ENCODE assay signal across 18 cellular contexts in the genomic region with DNA sequence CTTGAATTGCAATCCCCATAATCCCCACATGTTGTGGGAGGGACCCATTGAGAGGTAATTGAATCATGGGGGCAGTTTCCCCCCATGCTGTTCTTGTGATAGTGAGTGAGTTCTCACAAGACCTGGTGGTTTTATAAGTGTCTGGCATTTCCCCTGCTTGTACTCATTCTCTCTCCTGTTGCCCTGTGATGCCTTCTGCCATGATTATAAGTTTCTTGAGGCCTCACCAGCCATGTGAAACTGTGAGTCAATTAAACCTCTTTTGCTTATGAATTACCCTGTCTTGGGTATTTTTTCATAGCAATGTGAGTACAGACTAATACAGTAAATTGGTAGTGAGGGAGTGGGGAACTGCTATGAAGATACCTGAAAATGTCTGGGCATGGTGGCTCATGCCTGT.
A peak's percentile ranks its signal among the peaks of the same experiment; 100 is the strongest.
DNase-seq lines count a peak whose midpoint lies in the region; ATAC-seq and TF ChIP-seq lines count a peak whose summit lies in the region.
"Had no signal": no experiment of that assay in that cellular context is flagged by ENCODE, and none has a peak within 500 bp of the region (broad histone marks: within the 10 kb centered on the region; RNA-seq: fewer than 3 reads in every experiment).

No MANE protein-coding gene starts in this region.

- no peaks in the 10 kb centered on the region for H3K27me3 ChIP-seq in aorta (ENCODE audit: control insufficient read depth in 1 of 2, insufficient read depth in 2 of 2, low read length in 1 of 2)

- peaks cover 9% of the 10 kb centered on the region for H3K36me3 Mint-ChIP-seq in activated CD4-positive, alpha-beta T cell treated with anti-CD3 and anti-CD28 coated beads for 36 hours (ENCODE audit: low read depth)
- peaks cover 22% of the 10 kb centered on the region for H3K36me3 Mint-ChIP-seq in natural killer cell treated with Interleukin-12 subunit alpha and Interleukin-12 subunit beta and Interleukin-15 and Interleukin-18, amount 100 ng/mL, for 72 hours
- peaks cover 7% of the 10 kb centered on the region for H3K36me3 Mint-ChIP-seq in natural killer cell
- H3K36me3 Mint-ChIP-seq in activated naive CD8-positive, alpha-beta T cell treated with anti-CD3 and anti-CD28 coated beads, Interleukin-2, amount 50 U/mL, for 24 hours (ENCODE audit: low read depth), result peaks cover 14% of the 10 kb centered on the region

- H3K9me3 Mint-ChIP-seq in activated CD4-positive, alpha-beta T cell treated with anti-CD3 and anti-CD28 coated beads for 36 hours (ENCODE audit: low read depth), result peaks cover 20% of the 10 kb centered on the region
- H3K9me3 Mint-ChIP-seq in natural killer cell treated with Interleukin-12 subunit alpha and Interleukin-12 subunit beta and Interleukin-15 and Interleukin-18, amount 100 ng/mL, for 72 hours, result peaks cover 12% of the 10 kb centered on the region
- H3K9me3 Mint-ChIP-seq in natural killer cell, result peaks cover 4 to 9% of the 10 kb centered on the region in 2 donors
- H3K9me3 Mint-ChIP-seq in activated naive CD8-positive, alpha-beta T cell treated with anti-CD3 and anti-CD28 coated beads, Interleukin-2, amount 50 U/mL, for 24 hours, result peaks cover 39% of the 10 kb centered on the region

- POLR2A ChIA-PET in activated CD4-positive, alpha-beta T cell treated with anti-CD3 and anti-CD28 coated beads for 36 hours (lab: Charles Lee), result no interaction called here

- no peak for DNase-seq in activated CD4-positive, alpha-beta T cell treated with anti-CD3 and anti-CD28 coated beads for 36 hours
- no peak for DNase-seq in activated CD4-positive, alpha-beta T cell treated with anti-CD3 and anti-CD28 coated beads for 1 hour
- no peak for DNase-seq in natural killer cell treated with Interleukin-12 subunit alpha and Interleukin-12 subunit beta and Interleukin-15 and Interleukin-18, amount 100 ng/mL, for 72 hours (ENCODE audit: low spot score)
- no peak for DNase-seq in natural killer cell
- DNase-seq in activated naive CD8-positive, alpha-beta T cell treated with anti-CD3 and anti-CD28 coated beads, Interleukin-2, amount 50 U/mL, for 24 hours, result no peak
- DNase-seq in aorta, result no peak
- DNase-seq in Ammon's horn (ENCODE audit: low spot score), result no peak
- DNase-seq in NCI-H2081 (lab: John Stamatoyannopoulos, UW), result no peak
- DNase-seq: AML-193; Calu3; CD8-positive, alpha-beta T cell; DMS79 treated with DMSO at 0.1 percent for 48 hours; EL; H9 had no signal

- H3K4me3 Mint-ChIP-seq in activated CD4-positive, alpha-beta T cell treated with anti-CD3 and anti-CD28 coated beads for 36 hours, result no peak overlapping the region
- peak overlapping the region; percentile 8 for H3K4me3 Mint-ChIP-seq in natural killer cell treated with Interleukin-12 subunit alpha and Interleukin-12 subunit beta and Interleukin-15 and Interleukin-18, amount 100 ng/mL, for 72 hours
- H3K4me3 Mint-ChIP-seq in natural killer cell, result no peak overlapping the region
- H3K4me3 Mint-ChIP-seq in activated naive CD8-positive, alpha-beta T cell treated with anti-CD3 and anti-CD28 coated beads, Interleukin-2, amount 50 U/mL, for 24 hours, result no peak overlapping the region
- H3K4me3 Mint-ChIP-seq: CD8-positive, alpha-beta T cell; H9 had no signal

- no peaks in the 10 kb centered on the region for H3K36me3 ChIP-seq in aorta (ENCODE audit: control insufficient read depth in 1 of 2, insufficient read depth in 2 of 2, low read length in 1 of 2)

- no peak overlapping the region for H3K27ac ChIP-seq in aorta (ENCODE audit: low read depth in 1 of 2, low read length in 2 of 2)
- H3K27ac ChIP-seq: 22Rv1; A549; BLaER1 treated with 17β-estradiol and CSF1 and Interleukin-3, amounts not matched to agents 10 nM and 100 nM had no signal

- peaks cover 34% of the 10 kb centered on the region for H3K27me3 Mint-ChIP-seq in activated CD4-positive, alpha-beta T cell treated with anti-CD3 and anti-CD28 coated beads for 36 hours
- peaks cover 8 to 20% of the 10 kb centered on the region in 2 donors for H3K27me3 Mint-ChIP-seq in natural killer cell treated with Interleukin-12 subunit alpha and Interleukin-12 subunit beta and Interleukin-15 and Interleukin-18, amount 100 ng/mL, for 72 hours
- peaks cover 6 to 7% of the 10 kb centered on the region in 2 donors for H3K27me3 Mint-ChIP-seq in natural killer cell (ENCODE audit: low read depth in 2 of 2)
- peaks cover 59% of the 10 kb centered on the region for H3K27me3 Mint-ChIP-seq in activated naive CD8-positive, alpha-beta T cell treated with anti-CD3 and anti-CD28 coated beads, Interleukin-2, amount 50 U/mL, for 24 hours

- H3K4me1 ChIP-seq in aorta (ENCODE audit: control insufficient read depth in 1 of 2, insufficient read depth in 2 of 2, low read length in 2 of 2), result no peaks in the 10 kb centered on the region
- H3K4me1 ChIP-seq: A549 had no signal

- TF ChIP-seq CTCF in natural killer cell (IDR thresholded peaks at IDR 0.05), result no peak

- H3K27ac Mint-ChIP-seq in activated CD4-positive, alpha-beta T cell treated with anti-CD3 and anti-CD28 coated beads for 36 hours, result no peak overlapping the region
- peak overlapping the region in 1 of 2 donors; percentile 22 for H3K27ac Mint-ChIP-seq in natural killer cell treated with Interleukin-12 subunit alpha and Interleukin-12 subunit beta and Interleukin-15 and Interleukin-18, amount 100 ng/mL, for 72 hours
- no peak overlapping the region for H3K27ac Mint-ChIP-seq in natural killer cell
- H3K27ac Mint-ChIP-seq in activated naive CD8-positive, alpha-beta T cell treated with anti-CD3 and anti-CD28 coated beads, Interleukin-2, amount 50 U/mL, for 24 hours, result no peak overlapping the region
- H3K27ac Mint-ChIP-seq: CD8-positive, alpha-beta T cell; H9 had no signal

- ATAC-seq in activated CD4-positive, alpha-beta T cell treated with anti-CD3 and anti-CD28 coated beads for 36 hours, result peak; percentile 33
- ATAC-seq in natural killer cell treated with Interleukin-12 subunit alpha and Interleukin-12 subunit beta and Interleukin-15 and Interleukin-18, amount 100 ng/mL, for 72 hours, result peak in 1 of 2 donors; percentile 57
- ATAC-seq in natural killer cell (no peak), aorta (ENCODE audit: low FRiP score) (no peak)
- ATAC-seq in activated naive CD8-positive, alpha-beta T cell treated with anti-CD3 and anti-CD28 coated beads, Interleukin-2, amount 50 U/mL, for 24 hours, result peak; percentile 81
- ATAC-seq: A549; CD8-positive, alpha-beta T cell; GM12878 had no signal

- intact Hi-C loops in activated CD4-positive, alpha-beta T cell treated with anti-CD3 and anti-CD28 coated beads for 36 hours (cut with DNase I, micrococcal nuclease), result no loop called here
- intact Hi-C loops in natural killer cell (cut with micrococcal nuclease), result no loop called here
- intact Hi-C loops in aorta (cut with DNase I), result no loop called here

- H3K4me3 ChIP-seq in aorta (ENCODE audit: low read length in 2 of 2), result no peak overlapping the region
- H3K4me3 ChIP-seq: A549; BLaER1 treated with 17β-estradiol and CSF1 and Interleukin-3, amounts not matched to agents 10 nM and 100 nM; GM12878 had no signal

- H3K4me1 Mint-ChIP-seq in activated CD4-positive, alpha-beta T cell treated with anti-CD3 and anti-CD28 coated beads for 36 hours, result peaks cover 18% of the 10 kb centered on the region
- H3K4me1 Mint-ChIP-seq in natural killer cell treated with Interleukin-12 subunit alpha and Interleukin-12 subunit beta and Interleukin-15 and Interleukin-18, amount 100 ng/mL, for 72 hours (ENCODE audit: low read depth in 2 of 2), result peaks cover 21 to 30% of the 10 kb centered on the region in 2 donors
- peaks cover 21 to 22% of the 10 kb centered on the region in 2 donors for H3K4me1 Mint-ChIP-seq in natural killer cell
- H3K4me1 Mint-ChIP-seq in activated naive CD8-positive, alpha-beta T cell treated with anti-CD3 and anti-CD28 coated beads, Interleukin-2, amount 50 U/mL, for 24 hours, result peaks cover 32% of the 10 kb centered on the region

- CTCF ChIA-PET in activated CD4-positive, alpha-beta T cell treated with anti-CD3 and anti-CD28 coated beads for 36 hours (lab: Charles Lee), result no interaction called here

- no peaks in the 10 kb centered on the region for H3K9me3 ChIP-seq in aorta (ENCODE audit: control insufficient read depth, low read length)
- H3K9me3 ChIP-seq: A549 had no signal

Comparison
In these comparisons a context has a peak if more than half of its experiments do, and no peak if none do; other contexts are left out.
1. ATAC-seq: peak in activated CD4-positive, alpha-beta T cell treated with anti-CD3 and anti-CD28 coated beads for 36 hours (single experiment) and activated naive CD8-positive, alpha-beta T cell treated with anti-CD3 and anti-CD28 coated beads, Interleukin-2, amount 50 U/mL, for 24 hours (single experiment); none in natural killer cell (0 of 3) and aorta (single experiment).